ENCODE assay signal across 13 cellular contexts in the genomic region with DNA sequence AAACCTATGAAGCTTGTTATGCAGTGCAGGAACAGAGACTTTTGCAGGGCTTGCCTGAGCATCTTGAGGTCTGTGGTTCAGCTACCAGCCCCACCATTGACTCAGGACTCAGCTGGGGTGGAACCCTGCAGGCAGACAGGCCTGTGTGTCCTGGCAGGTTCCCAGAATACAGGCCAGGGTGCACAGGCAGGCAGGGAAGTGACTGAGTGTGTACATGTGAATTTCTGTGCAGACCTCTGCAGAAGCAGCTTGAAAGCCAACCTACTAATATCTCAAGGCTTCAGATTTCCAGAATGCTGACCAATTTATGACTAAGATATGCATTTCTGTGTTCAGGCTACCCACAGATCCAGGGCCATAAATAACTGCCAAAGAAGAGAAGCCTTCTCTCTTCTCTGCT.
DNase-seq lines count a peak whose midpoint lies in the region; ATAC-seq, FAIRE-seq and TF ChIP-seq lines count a peak whose summit lies in the region.
"Had no signal": no experiment of that assay in that cellular context is flagged by ENCODE, and none has a peak within 500 bp of the region (broad histone marks: within the 10 kb centered on the region; RNA-seq: fewer than 3 reads in every experiment).

No MANE protein-coding gene starts in this region.

- ATAC-seq in gastroesophageal sphincter, result no peak
- no peak for ATAC-seq in HG03457 (IDR thresholded peaks at IDR 0.05; ENCODE audit: unreplicated experiment)

- peak overlapping the region; percentile 64 for H3K27ac Mint-ChIP-seq in MCF 10A (ENCODE audit: low read depth, unreplicated experiment)
- H3K27ac Mint-ChIP-seq: activated CD4-positive, alpha-beta T cell treated with anti-CD3 and anti-CD28 coated beads, Interleukin-2, amount 10 ng/mL, durations not matched to agents 24 days and 14 days; CD4-positive, alpha-beta T cell had no signal

- H3K9me3 Mint-ChIP-seq in MCF 10A (ENCODE audit: unreplicated experiment), result no peaks in the 10 kb centered on the region
- H3K9me3 Mint-ChIP-seq: activated CD4-positive, alpha-beta T cell treated with anti-CD3 and anti-CD28 coated beads, Interleukin-2, amount 10 ng/mL, durations not matched to agents 24 days and 14 days; CD4-positive, alpha-beta T cell; IgD-negative memory B cell had no signal

- intact Hi-C loops in MCF 10A (cut with micrococcal nuclease) (no loop called here), breast epithelium (cut with DNase I; ENCODE audit: low total_unique reads) (no loop called here)

- H3K4me1 ChIP-seq in breast epithelium, result no peaks in the 10 kb centered on the region
- H3K4me1 ChIP-seq in gastroesophageal sphincter, result no peaks in the 10 kb centered on the region
- H3K4me1 ChIP-seq: colonic mucosa had no signal

- CTCF ChIA-PET in MCF 10A (lab: Yijun Ruan, JAX), result interaction anchor here (1.1 kb wide), 1 partner anchor 104 kb away, joined by 3 read pairs; no protein-coding TSS in a partner anchor

- no peaks in the 10 kb centered on the region for H3K27me3 Mint-ChIP-seq in MCF 10A (ENCODE audit: insufficient read depth, unreplicated experiment)
- H3K27me3 Mint-ChIP-seq: CD4-positive, alpha-beta T cell; IgD-negative memory B cell had no signal

- POLR2A ChIA-PET in MCF 10A (lab: Yijun Ruan, JAX), result interaction anchor here (1.1 kb wide), 1 partner anchor 167 kb away, joined by 3 read pairs; no protein-coding TSS in a partner anchor

- H3K9me3 ChIP-seq in breast epithelium (no peaks in the 10 kb centered on the region), gastroesophageal sphincter (no peaks in the 10 kb centered on the region)
- H3K9me3 ChIP-seq: colonic mucosa had no signal

- H3K36me3 ChIP-seq in breast epithelium (no peaks in the 10 kb centered on the region), gastroesophageal sphincter (no peaks in the 10 kb centered on the region)
- H3K36me3 ChIP-seq: colonic mucosa had no signal

- no peak overlapping the region for H3K4me3 ChIP-seq in breast epithelium
- no peak overlapping the region for H3K4me3 ChIP-seq in epithelial cell of proximal tubule (ENCODE audit: low read depth, low read length)
- H3K4me3 ChIP-seq in gastroesophageal sphincter, result no peak overlapping the region
- H3K4me3 ChIP-seq: colonic mucosa had no signal

- peaks cover 16% of the 10 kb centered on the region for H3K4me1 Mint-ChIP-seq in MCF 10A (ENCODE audit: insufficient read depth, unreplicated experiment)

- BruUV-seq in MCF 10A (replicated peaks; lab: Mats Ljungman, UMichigan), result no TSS peak

- TF ChIP-seq EP300 in gastroesophageal sphincter (IDR thresholded peaks at IDR 0.05), result no peak

- TF ChIP-seq CTCF in MCF 10A (IDR thresholded peaks at IDR 0.05; ENCODE audit: unreplicated experiment) (no peak), breast epithelium (IDR thresholded peaks at IDR 0.05) (no peak), epithelial cell of proximal tubule (conservative IDR thresholded peaks at IDR 0.05; ENCODE audit: low read depth, low read length) (no peak), gastroesophageal sphincter (IDR thresholded peaks at IDR 0.05) (no peak)

- no peak overlapping the region for H3K27ac ChIP-seq in breast epithelium
- no peak overlapping the region for H3K27ac ChIP-seq in gastroesophageal sphincter
- H3K27ac ChIP-seq: colonic mucosa had no signal

- TF ChIP-seq POLR2A in breast epithelium (IDR thresholded peaks at IDR 0.05) (no peak), gastroesophageal sphincter (IDR thresholded peaks at IDR 0.05) (no peak)

- FAIRE-seq in RCC 7860 (lab: Jason Lieb, UNC), result peak; percentile 93

- H3K27me3 ChIP-seq in breast epithelium (no peaks in the 10 kb centered on the region), gastroesophageal sphincter (no peaks in the 10 kb centered on the region)
- H3K27me3 ChIP-seq: colonic mucosa had no signal

- H3K4me3 Mint-ChIP-seq in MCF 10A (ENCODE audit: unreplicated experiment), result no peak overlapping the region
- H3K4me3 Mint-ChIP-seq: activated CD4-positive, alpha-beta T cell treated with anti-CD3 and anti-CD28 coated beads, Interleukin-2, amount 10 ng/mL, durations not matched to agents 24 days and 14 days; CD4-positive, alpha-beta T cell had no signal

- no peaks in the 10 kb centered on the region for H3K36me3 Mint-ChIP-seq in MCF 10A (ENCODE audit: insufficient read depth, unreplicated experiment)

- DNase-seq in MCF 10A (ENCODE audit: unreplicated experiment) (peak; percentile 76), breast epithelium (ENCODE audit: low spot score in 2 of 2) (no peak), RCC 7860 (ENCODE audit: low spot score) (peak; percentile 94), epithelial cell of proximal tubule (ENCODE audit: low read depth) (peak; percentile 22), stromal cell of bone marrow (ENCODE audit: low read depth) (peak; percentile 95), AML-193 (lab: John Stamatoyannopoulos, UW) (no peak)
- DNase-seq: activated CD4-positive, alpha-beta T cell treated with anti-CD3 and anti-CD28 coated beads, Interleukin-2, amount 10 ng/mL, durations not matched to agents 24 days and 14 days; CD4-positive, alpha-beta T cell; colonic mucosa; retina had no signal

Comparison
In these comparisons a context has a peak if more than half of its experiments do, and no peak if none do; other contexts are left out.
1. DNase-seq: peak in MCF 10A (single experiment), RCC 7860 (single experiment), epithelial cell of proximal tubule (single experiment) and stromal cell of bone marrow (single experiment); none in breast epithelium (0 of 2) and AML-193 (0 of 2).